In the genomic region with DNA sequence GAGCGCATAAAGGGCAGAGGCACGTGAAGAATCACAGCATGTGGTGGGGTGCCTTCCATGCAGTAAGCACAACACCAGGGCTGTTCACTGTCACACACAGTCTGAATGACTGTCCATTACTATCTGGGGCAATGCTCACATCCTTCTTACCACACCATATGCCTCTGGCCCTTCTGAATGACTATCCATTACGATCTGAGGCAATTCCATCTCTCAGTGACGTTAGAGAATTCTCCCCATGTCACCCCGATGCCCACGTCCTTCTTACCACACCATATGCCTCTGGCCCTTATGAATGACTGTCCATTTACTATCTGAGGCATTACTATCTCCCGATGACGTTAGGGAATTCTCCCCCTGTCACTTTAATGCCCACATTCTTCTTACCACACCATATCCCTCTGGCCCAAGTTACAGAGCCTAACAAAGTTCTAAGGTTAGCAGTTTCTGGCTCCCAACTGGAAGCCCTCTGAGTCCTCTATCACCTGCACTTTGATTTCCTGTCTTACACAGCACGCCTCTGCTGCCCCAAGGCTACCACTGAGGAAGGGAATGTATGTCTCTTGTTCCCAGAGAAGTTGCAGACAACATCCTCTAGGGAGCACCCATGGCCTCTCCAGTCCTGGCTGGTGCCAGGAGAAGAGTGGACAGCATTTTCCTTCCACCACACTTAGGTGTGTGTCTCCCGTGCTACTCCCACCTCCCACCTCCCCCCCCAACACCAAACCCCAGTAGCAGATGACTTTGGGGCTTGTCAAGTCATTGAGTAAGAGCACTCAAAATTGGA, we compare ENCODE assay signal across 24 cellular contexts.
DNase-seq lines count a peak whose midpoint lies in the region; ATAC-seq and TF ChIP-seq lines count a peak whose summit lies in the region.
"Had no signal": no experiment of that assay in that cellular context is flagged by ENCODE, and none has a peak within 500 bp of the region (broad histone marks: within the 10 kb centered on the region; RNA-seq: fewer than 3 reads in every experiment).

No MANE protein-coding gene starts in this region.

- POLR2A ChIA-PET in SK-N-SH (lab: Yijun Ruan, JAX): no interaction called here
- POLR2A ChIA-PET in CD4-positive, alpha-beta T cell (lab: Charles Lee): no interaction called here

- peak; percentile 31; the same call in 1 of the 3 replicates for ATAC-seq in SK-N-SH treated with all-trans-retinoic acid at 6 μM for 48 hours
- peak; percentile 20 for ATAC-seq in esophagus mucosa
- no peak for ATAC-seq in CD4-positive, alpha-beta T cell (ENCODE audit: poor library complexity)
- ATAC-seq: A549, left colon had no signal

- no peaks in the 10 kb centered on the region for H3K79me2 ChIP-seq in SK-N-SH (ENCODE audit: insufficient read depth)

- no peaks in the 10 kb centered on the region for H3K27me3 Mint-ChIP-seq in CD4-positive, alpha-beta T cell
- H3K27me3 Mint-ChIP-seq: activated CD4-positive, alpha-beta memory T cell treated with anti-CD3 and anti-CD28 coated beads for 36 hours had no signal

- no peaks in the 10 kb centered on the region for H3K36me3 ChIP-seq in SK-N-SH (replicated peaks in 1 of 2; ENCODE audit: control insufficient read depth in 1 of 2, insufficient read depth in 2 of 2, low read length in 1 of 2)
- H3K36me3 ChIP-seq in ovary: no peaks in the 10 kb centered on the region
- H3K36me3 ChIP-seq: BLaER1 treated with 17β-estradiol and CSF1 and Interleukin-3, amounts not matched to agents 10 nM and 100 nM; Peyer's patch; upper lobe of right lung had no signal

- H3K36me3 Mint-ChIP-seq in CD4-positive, alpha-beta T cell (ENCODE audit: low read depth): no peaks in the 10 kb centered on the region
- H3K36me3 Mint-ChIP-seq: activated CD4-positive, alpha-beta memory T cell treated with anti-CD3 and anti-CD28 coated beads for 36 hours; mesothelial cell of epicardium had no signal

- no peaks in the 10 kb centered on the region for H3K9me2 ChIP-seq in SK-N-SH

- DNase-seq in SK-N-SH (no peak), NCI-H226 (peak; percentile 3), ovary (no peak), 8988T (no peak), D341Med (ENCODE audit: low spot score) (no peak)
- no peak for DNase-seq in CD4-positive, alpha-beta T cell
- DNase-seq: activated B cell treated with CpG ODN at 0.5 μM for 24 hours; activated CD4-positive, alpha-beta memory T cell treated with anti-CD3 and anti-CD28 coated beads for 36 hours; activated effector memory CD4-positive, alpha-beta T cell treated with anti-CD3 and anti-CD28 coated beads, Interleukin-2, amount 50 U/mL, for 16 hours; amniotic stem cell; KBM-7; left colon; NCI-H187; NCI-H2227 treated with DMSO at 0.1 percent for 48 hours; Peyer's patch; stimulated activated CD4-positive, alpha-beta T cell treated with anti-CD3 and anti-CD28 coated beads, Interleukin-4, amount 100 ng/mL, for 4 hours had no signal

- H3K4me3 ChIP-seq in SK-N-SH (ENCODE audit: low read depth in 2 of 2, low read length in 1 of 2): no peak overlapping the region
- no peak overlapping the region for H3K4me3 ChIP-seq in ovary
- H3K4me3 ChIP-seq: A549; BLaER1 treated with 17β-estradiol and CSF1 and Interleukin-3, amounts not matched to agents 10 nM and 100 nM; Peyer's patch; SK-N-MC; upper lobe of right lung had no signal

- H3K27ac Mint-ChIP-seq in CD4-positive, alpha-beta T cell: no peak overlapping the region
- H3K27ac Mint-ChIP-seq: activated B cell treated with CpG ODN at 0.5 μM for 24 hours; activated CD4-positive, alpha-beta memory T cell treated with anti-CD3 and anti-CD28 coated beads for 36 hours; mesothelial cell of epicardium; T-helper 2 cell treated with Interferon-gamma antibody and Interleukin-4, amounts not matched to agents 5 μg/mL and 100 μg/mL, for 36 hours had no signal

- H3K27me3 ChIP-seq in SK-N-SH (ENCODE audit: insufficient read depth) (no peaks in the 10 kb centered on the region), ovary (no peaks in the 10 kb centered on the region)
- no peaks in the 10 kb centered on the region for H3K27me3 ChIP-seq in CD4-positive, alpha-beta T cell (ENCODE audit: control insufficient read depth, insufficient read depth, low read length)
- H3K27me3 ChIP-seq: BLaER1 treated with 17β-estradiol and CSF1 and Interleukin-3, amounts not matched to agents 10 nM and 100 nM; Peyer's patch; upper lobe of right lung had no signal

- TF ChIP-seq EP300 in SK-N-SH (IDR thresholded peaks at IDR 0.05; ENCODE audit: borderline replicate concordance in 1 of 2, low read depth in 1 of 2, low read length in 1 of 2): no peak
- no peak for TF ChIP-seq EP300 in ovary (IDR thresholded peaks at IDR 0.05)

- H3K9ac ChIP-seq in SK-N-SH: no peak overlapping the region
- H3K9ac ChIP-seq: BLaER1 treated with 17β-estradiol and CSF1 and Interleukin-3, amounts not matched to agents 10 nM and 100 nM had no signal

- H3K9me3 ChIP-seq in SK-N-SH: no peaks in the 10 kb centered on the region
- no peaks in the 10 kb centered on the region for H3K9me3 ChIP-seq in ovary
- H3K9me3 ChIP-seq in CD4-positive, alpha-beta T cell (ENCODE audit: control insufficient read depth, low read length): no peaks in the 10 kb centered on the region
- H3K9me3 ChIP-seq: A549; BLaER1 treated with 17β-estradiol and CSF1 and Interleukin-3, amounts not matched to agents 10 nM and 100 nM; Peyer's patch; upper lobe of right lung had no signal

- intact Hi-C loops in ovary (cut with DNase I): loop anchor here in 2 of 4 donors (10.0 kb wide), 1 partner anchor 255 kb away; no protein-coding TSS in a partner anchor
- intact Hi-C loops in CD4-positive, alpha-beta T cell (cut with DNase I, micrococcal nuclease): no loop called here

- no peak overlapping the region for H2AFZ ChIP-seq in SK-N-SH (ENCODE audit: low read depth)

- H3K9me3 Mint-ChIP-seq in CD4-positive, alpha-beta T cell: no peaks in the 10 kb centered on the region
- H3K9me3 Mint-ChIP-seq: activated B cell treated with CpG ODN at 0.5 μM for 24 hours; activated CD4-positive, alpha-beta memory T cell treated with anti-CD3 and anti-CD28 coated beads for 36 hours; T-helper 2 cell treated with Interferon-gamma antibody and Interleukin-4, amounts not matched to agents 5 μg/mL and 100 μg/mL, for 36 hours had no signal

- TF ChIP-seq CTCF in SK-N-SH (IDR thresholded peaks at IDR 0.05) (no peak), ovary (IDR thresholded peaks at IDR 0.05) (no peak)
- TF ChIP-seq CTCF in CD4-positive, alpha-beta T cell (IDR thresholded peaks at IDR 0.05): no peak

- H3F3A ChIP-seq in SK-N-SH (replicated peaks; ENCODE audit: insufficient read depth): no peaks in the 10 kb centered on the region

- TF ChIP-seq POLR2A in ovary (IDR thresholded peaks at IDR 0.05): no peak

- no peak overlapping the region for H3K27ac ChIP-seq in SK-N-SH (ENCODE audit: low read depth in 2 of 2, low read length in 1 of 2)
- peak overlapping the region; percentile 32 to 34 for H3K27ac ChIP-seq in ovary
- H3K27ac ChIP-seq in CD4-positive, alpha-beta T cell (ENCODE audit: low read depth, low read length): no peak overlapping the region
- H3K27ac ChIP-seq: A549, Peyer's patch, SK-N-MC, upper lobe of right lung had no signal

- TF ChIP-seq RAD21 in SK-N-SH (IDR thresholded peaks at IDR 0.05; ENCODE audit: low read length): no peak; the same call in 1 of the 2 replicates

- H3K4me1 ChIP-seq in SK-N-SH (ENCODE audit: control insufficient read depth in 1 of 2, insufficient read depth in 2 of 2, low read depth in 1 of 2, low read length in 1 of 2) (no peaks in the 10 kb centered on the region), ovary (ENCODE audit: insufficient read depth) (peaks cover 1% of the 10 kb centered on the region)
- H3K4me1 ChIP-seq: A549, Peyer's patch, upper lobe of right lung had no signal

- WGBS in SK-N-SH (ENCODE audit: low lambda C conversion rate): 77% methylated on average over 10 of the region's 10 CpGs
- 92 to 93% (median 93%) methylated on average over 10 of the region's 10 CpGs for WGBS in ovary, 3 donors

- H3K4me1 Mint-ChIP-seq in CD4-positive, alpha-beta T cell (ENCODE audit: low read depth): no peaks in the 10 kb centered on the region
- H3K4me1 Mint-ChIP-seq: activated B cell treated with CpG ODN at 0.5 μM for 24 hours, mesothelial cell of epicardium had no signal

- H4K20me1 ChIP-seq in SK-N-SH (ENCODE audit: insufficient read depth): no peaks in the 10 kb centered on the region
- H4K20me1 ChIP-seq: BLaER1 treated with 17β-estradiol and CSF1 and Interleukin-3, amounts not matched to agents 10 nM and 100 nM had no signal

- CTCF ChIA-PET in SK-N-SH (lab: Yijun Ruan, JAX): no interaction called here
- CTCF ChIA-PET in CD4-positive, alpha-beta T cell (lab: Charles Lee): no interaction called here

- no peak overlapping the region for H3K4me3 Mint-ChIP-seq in CD4-positive, alpha-beta T cell
- H3K4me3 Mint-ChIP-seq: activated B cell treated with CpG ODN at 0.5 μM for 24 hours; activated CD4-positive, alpha-beta memory T cell treated with anti-CD3 and anti-CD28 coated beads for 36 hours; mesothelial cell of epicardium; T-helper 2 cell treated with Interferon-gamma antibody and Interleukin-4, amounts not matched to agents 5 μg/mL and 100 μg/mL, for 36 hours had no signal

- no peak overlapping the region for H3K4me2 ChIP-seq in SK-N-SH
- H3K4me2 ChIP-seq: A549 had no signal

TF ChIP-seq in SK-N-SH treated with all-trans-retinoic acid at 6 μM for 48 hours, 23 proteins besides CTCF, POLR2A, EP300 and RAD21:
- no peak for TF ChIP-seq PPARA (CRISPR knock-in tag; IDR thresholded peaks at IDR 0.05; ENCODE audit: borderline replicate concordance)
- TF ChIP-seq GLIS3 (CRISPR knock-in tag; IDR thresholded peaks at IDR 0.05): no peak
- no peak for TF ChIP-seq ZNF70 (CRISPR knock-in tag; IDR thresholded peaks at IDR 0.05)
- TF ChIP-seq ZNF8 (CRISPR knock-in tag; IDR thresholded peaks at IDR 0.05): no peak

TF ChIP-seq in SK-N-SH, 30 proteins besides CTCF, POLR2A, EP300 and RAD21 (continues in another document):
- TF ChIP-seq, protein P1, sequence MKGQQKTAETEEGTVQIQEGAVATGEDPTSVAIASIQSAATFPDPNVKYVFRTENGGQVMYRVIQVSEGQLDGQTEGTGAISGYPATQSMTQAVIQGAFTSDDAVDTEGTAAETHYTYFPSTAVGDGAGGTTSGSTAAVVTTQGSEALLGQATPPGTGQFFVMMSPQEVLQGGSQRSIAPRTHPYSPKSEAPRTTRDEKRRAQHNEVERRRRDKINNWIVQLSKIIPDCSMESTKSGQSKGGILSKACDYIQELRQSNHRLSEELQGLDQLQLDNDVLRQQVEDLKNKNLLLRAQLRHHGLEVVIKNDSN (IDR thresholded peaks at IDR 0.05; ENCODE audit: borderline replicate concordance, low read depth): no peak
- TF ChIP-seq GABPA (IDR thresholded peaks at IDR 0.05; ENCODE audit: low read depth): no peak
- TF ChIP-seq, protein P2, sequence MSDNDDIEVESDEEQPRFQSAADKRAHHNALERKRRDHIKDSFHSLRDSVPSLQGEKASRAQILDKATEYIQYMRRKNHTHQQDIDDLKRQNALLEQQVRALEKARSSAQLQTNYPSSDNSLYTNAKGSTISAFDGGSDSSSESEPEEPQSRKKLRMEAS (IDR thresholded peaks at IDR 0.05; ENCODE audit: low read depth): no peak
- no peak for TF ChIP-seq TCF12 (IDR thresholded peaks at IDR 0.05)
- TF ChIP-seq SIN3A (IDR thresholded peaks at IDR 0.05; ENCODE audit: borderline replicate concordance, low read depth, low read length): no peak
- no peak for TF ChIP-seq TEAD4 (IDR thresholded peaks at IDR 0.05; ENCODE audit: borderline replicate concordance, insufficient read depth)
- no peak for TF ChIP-seq FOSL2 (IDR thresholded peaks at IDR 0.05; ENCODE audit: borderline replicate concordance, low read depth)

Comparison
In these comparisons a context has a peak if more than half of its experiments do, and no peak if none do; other contexts are left out.
1. H3K27ac ChIP-seq: peak in ovary (2 of 2); none in SK-N-SH (0 of 2) and CD4-positive, alpha-beta T cell (single experiment).